31 cellular contexts compared by ENCODE assay signal in genomic region chr20:63861365-63861934, GRCh38. TPM values are rescaled to one million over a fixed set of nuclear protein-coding genes. Genes with fewer than 3 reads are reported as not detected.
DNase-seq lines count a peak whose midpoint lies in the region; ATAC-seq and TF ChIP-seq lines count a peak whose summit lies in the region.
"Had no signal": no experiment of that assay in that cellular context is flagged by ENCODE, and none has a peak within 500 bp of the region (broad histone marks: within the 10 kb centered on the region; RNA-seq: fewer than 3 reads in every experiment).

Gene ABHD16B (plus strand): TSS chr20:63861498. CDS start chr20:63861541, 43 bp downstream.

- H2AK5ac ChIP-seq in H9 (ENCODE audit: insufficient read length, low read length), result no peak within 1 kb of the TSS

- no peak within 1 kb of the TSS for H3K18ac ChIP-seq in H9 (ENCODE audit: insufficient read length, low read depth, low read length)

- H3K36me3 ChIP-seq in BLaER1 treated with 17β-estradiol and CSF1 and Interleukin-3, amounts not matched to agents 10 nM and 100 nM, result peaks cover 17 to 24% (median 21%) of the 10 kb centered on the region in 11 experiments
- H3K36me3 ChIP-seq: BE2C, cardiac muscle cell had no signal

- peaks cover 0 to 32% (median 5%) of the 10 kb centered on the region in 11 experiments; a peak in 8 of 22 replicates for H4K20me1 ChIP-seq in BLaER1 treated with 17β-estradiol and CSF1 and Interleukin-3, amounts not matched to agents 10 nM and 100 nM
- H4K20me1 ChIP-seq in H9 (ENCODE audit: control insufficient read depth, insufficient read depth, insufficient read length), result no peaks in the 10 kb centered on the region

- no peak within 1 kb of the TSS for H3K4ac ChIP-seq in H9 (ENCODE audit: low read depth, low read length)

- no peak within 1 kb of the TSS for H2AFZ ChIP-seq in H9 (ENCODE audit: low read length)

- H3K23me2 ChIP-seq in H9 (ENCODE audit: insufficient read length, low read depth, low read length, poor library complexity, severe bottlenecking), result peaks cover 3% of the 10 kb centered on the region

- H3K79me2 ChIP-seq in H9 (ENCODE audit: insufficient read depth, low read length), result peaks cover 2% of the 10 kb centered on the region; the same call in 1 of the 2 replicates

- no peak within 1 kb of the TSS for H2BK20ac ChIP-seq in H9 (ENCODE audit: low read depth, low read length, poor library complexity, severe bottlenecking)

- H3K9me3 Mint-ChIP-seq in H9 (0 out of 5 replicates have a peak, but pooled peaks cover 0 to 2% of the 10 kb centered on the region in 2 experiments), WTC11 (no peaks in the 10 kb centered on the region), nephron (no peaks in the 10 kb centered on the region)
- H3K9me3 Mint-ChIP-seq: HFFc6; naive thymus-derived CD8-positive, alpha-beta T cell had no signal

- H3K4me1 Mint-ChIP-seq in H9 (peaks cover 35 to 51% of the 10 kb centered on the region in 2 experiments), WTC11 (peaks cover 56% of the 10 kb centered on the region), nephron (peaks cover 45% of the 10 kb centered on the region)

- H3K4me1 ChIP-seq in BLaER1 treated with 17β-estradiol and CSF1 and Interleukin-3, amounts not matched to agents 10 nM and 100 nM, result peaks cover 64 to 81% (median 73%) of the 10 kb centered on the region in 10 experiments
- H3K4me1 ChIP-seq in H9 (ENCODE audit: insufficient read depth, low read length), result peaks cover 2% of the 10 kb centered on the region; the same call in 1 of the 2 replicates

- H3K27me3 ChIP-seq in BLaER1 treated with 17β-estradiol and CSF1 and Interleukin-3, amounts not matched to agents 10 nM and 100 nM, result no peaks in the 10 kb centered on the region
- H3K27me3 ChIP-seq in H9 (ENCODE audit: insufficient read depth, low read length), result no peaks in the 10 kb centered on the region
- H3K27me3 ChIP-seq: BE2C, cardiac muscle cell had no signal

- H3K27ac Mint-ChIP-seq in H9, result peak within 1 kb of the TSS in 2 of 3 experiments; percentile 82 to 92; a peak in 3 of 7 replicates
- peak within 1 kb of the TSS; percentile 70; the same call in 1 of the 2 replicates for H3K27ac Mint-ChIP-seq in WTC11
- peak within 1 kb of the TSS in 2 of 3 experiments; percentile 20 to 93 for H3K27ac Mint-ChIP-seq in nephron
- H3K27ac Mint-ChIP-seq: activated CD8-positive, alpha-beta T cell treated with anti-CD3 and anti-CD28 coated beads, Interleukin-2, amount 10 ng/mL, durations not matched to agents 7 days and 5 days; activated naive CD8-positive, alpha-beta T cell; HFFc6 had no signal

- H4K5ac ChIP-seq in H9 (ENCODE audit: insufficient read length, low read depth, low read length), result no peak within 1 kb of the TSS

- POLR2A ChIA-PET in WTC11 (lab: Charles Lee), result no interaction called here

- H2BK5ac ChIP-seq in H9 (ENCODE audit: insufficient read length, low read length), result no peak within 1 kb of the TSS

- H3K9me3 ChIP-seq in BLaER1 treated with 17β-estradiol and CSF1 and Interleukin-3, amounts not matched to agents 10 nM and 100 nM (replicated peaks in 1 of 11), result no peaks in the 10 kb centered on the region
- H3K9me3 ChIP-seq in H9 (ENCODE audit: control insufficient read depth, low read depth, low read length), result no peaks in the 10 kb centered on the region
- H3K9me3 ChIP-seq: BE2C had no signal

- H2BK120ac ChIP-seq in H9 (ENCODE audit: low read depth, low read length, poor library complexity, severe bottlenecking), result no peak within 1 kb of the TSS

- peak within 1 kb of the TSS; percentile 80 to 99 (median 96); a peak in 21 of 22 replicates for H3K4me2 ChIP-seq in BLaER1 treated with 17β-estradiol and CSF1 and Interleukin-3, amounts not matched to agents 10 nM and 100 nM
- no peak within 1 kb of the TSS for H3K4me2 ChIP-seq in H9 (ENCODE audit: insufficient read depth, insufficient read length, low read length)

- H3K23ac ChIP-seq in H9 (ENCODE audit: insufficient read length, low read depth, low read length), result no peak within 1 kb of the TSS

- WGBS in H9 (ENCODE audit: extremely low coverage, insufficient read length, low lambda C conversion rate), result no CpG with 5 or more reads among the region's 59 CpGs

- DNase-seq in H9 (no peak), WTC11 (ENCODE audit: low spot score) (no peak), mucosa of gallbladder (ENCODE audit: low spot score) (no peak), D341Med (ENCODE audit: low spot score) (no peak), foreskin melanocyte (no peak)
- DNase-seq: ACHN; activated CD8-positive, alpha-beta T cell treated with anti-CD3 and anti-CD28 coated beads, Interleukin-2, amount 10 ng/mL, durations not matched to agents 7 days and 5 days; BE2C; cortex of kidney; DND-41; HFFc6; hippocampal formation; midbrain; naive thymus-derived CD8-positive, alpha-beta T cell; NCI-H1417 treated with DMSO at 0.1 percent for 48 hours; NCI-H2081 treated with DMSO at 0.1 percent for 48 hours; NCI-H226; stimulated activated CD4-positive, alpha-beta T cell treated with anti-CD3 and anti-CD28 coated beads, Interleukin-2, amount 100 ng/mL, for 48 hours; T-helper 17 cell had no signal

- H3K36me3 Mint-ChIP-seq in H9 (ENCODE audit: insufficient read depth in 1 of 3, low read depth in 3 of 3) (peaks cover 0 to 14% (median 9%) of the 10 kb centered on the region in 3 experiments; a peak in 6 of 7 replicates), WTC11 (peaks cover 4% of the 10 kb centered on the region; the same call in 1 of the 2 replicates), nephron (ENCODE audit: low read depth) (peaks cover 3% of the 10 kb centered on the region)
- H3K36me3 Mint-ChIP-seq: activated naive CD8-positive, alpha-beta T cell had no signal

- no peak within 1 kb of the TSS for H4K8ac ChIP-seq in H9 (replicated peaks; ENCODE audit: insufficient read length, low read depth, low read length)

- no peak within 1 kb of the TSS for H4K91ac ChIP-seq in H9 (ENCODE audit: insufficient read length, low read depth, low read length)

- H3K9ac ChIP-seq in BLaER1 treated with 17β-estradiol and CSF1 and Interleukin-3, amounts not matched to agents 10 nM and 100 nM, result peak within 1 kb of the TSS; percentile 4 to 74 (median 41); a peak in 14 of 22 replicates
- no peak within 1 kb of the TSS for H3K9ac ChIP-seq in H9 (ENCODE audit: extremely low read depth, insufficient read length, low read length)

- H3K4me3 Mint-ChIP-seq in H9 (0 out of 5 replicates have a peak within 1 kb of the TSS, but pooled peaks of 1 of the 2 experiments have one; percentile 26), WTC11 (no peak within 1 kb of the TSS), nephron (peak within 1 kb of the TSS in 1 of 3 experiments; percentile 48)
- H3K4me3 Mint-ChIP-seq: activated CD8-positive, alpha-beta T cell treated with anti-CD3 and anti-CD28 coated beads, Interleukin-2, amount 10 ng/mL, durations not matched to agents 7 days and 5 days; activated naive CD8-positive, alpha-beta T cell; HFFc6; T-helper 17 cell had no signal

- H3K4me3 ChIP-seq in BLaER1 treated with 17β-estradiol and CSF1 and Interleukin-3, amounts not matched to agents 10 nM and 100 nM, result peak within 1 kb of the TSS in 2 of 10 experiments; percentile 13 to 21; a peak in 3 of 20 replicates
- H3K4me3 ChIP-seq: cardiac muscle cell, SK-N-MC had no signal

- H3K27me3 Mint-ChIP-seq in H9 (ENCODE audit: low read depth) (no peaks in the 10 kb centered on the region; the same call in 1 of the 2 replicates), WTC11 (ENCODE audit: low read depth) (peaks cover 5% of the 10 kb centered on the region), nephron (ENCODE audit: low read depth) (no peaks in the 10 kb centered on the region)
- H3K27me3 Mint-ChIP-seq: activated naive CD8-positive, alpha-beta T cell; naive thymus-derived CD8-positive, alpha-beta T cell; T-helper 17 cell had no signal

- no peak within 1 kb of the TSS for H3T11ph ChIP-seq in H9 (ENCODE audit: low read length)

- ATAC-seq in WTC11 (no peak), HG03095 (IDR thresholded peaks at IDR 0.05; ENCODE audit: unreplicated experiment) (no peak)
- ATAC-seq: activated CD8-positive, alpha-beta T cell treated with anti-CD3 and anti-CD28 coated beads, Interleukin-2, amount 10 ng/mL, durations not matched to agents 7 days and 5 days; esophagus mucosa; left lobe of liver; naive thymus-derived CD8-positive, alpha-beta T cell; right cardiac atrium; T-helper 17 cell had no signal

- H2BK15ac ChIP-seq in H9 (ENCODE audit: low read depth, low read length), result no peak within 1 kb of the TSS

- H3K79me1 ChIP-seq in H9 (ENCODE audit: insufficient read depth, low read depth, low read length, poor library complexity, severe bottlenecking), result no peaks in the 10 kb centered on the region

- no peak within 1 kb of the TSS for H3K14ac ChIP-seq in H9 (ENCODE audit: insufficient read depth, low read length)

- H3K27ac ChIP-seq in BLaER1 treated with 17β-estradiol and CSF1 and Interleukin-3, amounts not matched to agents 10 nM and 100 nM, result peak within 1 kb of the TSS in 8 of 11 experiments; percentile 7 to 56 (median 48); a peak in 13 of 22 replicates
- no peak within 1 kb of the TSS for H3K27ac ChIP-seq in H9 (ENCODE audit: insufficient read length, low read depth, low read length)
- H3K27ac ChIP-seq: cardiac muscle cell, SK-N-MC had no signal

- no peak within 1 kb of the TSS for H3K56ac ChIP-seq in H9 (ENCODE audit: insufficient read length, low read depth, low read length)

- H2BK12ac ChIP-seq in H9 (ENCODE audit: insufficient read length, low read depth, low read length), result no peak within 1 kb of the TSS

- CTCF ChIA-PET in WTC11 (lab: Charles Lee), result interaction anchor here (0.5 to 5.6 kb wide), 2 partner anchors 70 to 86 kb away, joined by 5 to 68 read pairs; no protein-coding TSS in a partner anchor

- TF ChIP-seq CTCF in H9 (conservative IDR thresholded peaks at IDR 0.05) (no peak), WTC11 (IDR thresholded peaks at IDR 0.05) (no peak), nephron (IDR thresholded peaks at IDR 0.05; ENCODE audit: unreplicated experiment in 3 of 3) (no peak)

TF ChIP-seq in WTC11, 78 proteins besides CTCF, POLR2A, EP300 and RAD21:
- TF ChIP-seq NFE2L1 (CRISPR knock-in tag; IDR thresholded peaks at IDR 0.05) (no peak), SP1 (CRISPR knock-in tag; conservative IDR thresholded peaks at IDR 0.05) (no peak), SMAD4 (CRISPR knock-in tag; IDR thresholded peaks at IDR 0.05) (no peak), GABPB1 (CRISPR knock-in tag; IDR thresholded peaks at IDR 0.05) (no peak), KAT7 (CRISPR knock-in tag; IDR thresholded peaks at IDR 0.05; ENCODE audit: borderline replicate concordance) (0 out of 2 replicates have a peak, but pooled peaks have one; percentile 33)

RNA-seq across cellular contexts. Expression of gene ABHD16B, which starts in this region (rescaled TPM):
- total RNA-seq in H9 (2021), result not detected in 2 replicates
- 0.11 TPM in 1 of 3 replicates, not detected in the others for total RNA-seq in WTC11 (2021)
- not detected for total RNA-seq in mucosa of gallbladder
- total RNA-seq: activated CD8-positive, alpha-beta T cell treated with anti-CD3 and anti-CD28 coated beads, Interleukin-2, amount 10 ng/mL, durations not matched to agents 7 days and 5 days; cardiac muscle cell; esophagus mucosa; frontal cortex; HFFc6; left lobe of liver; naive thymus-derived CD8-positive, alpha-beta T cell; right cardiac atrium; RPMI7951; T-helper 17 cell; urinary bladder had no signal
